In genomic region chr1:41102208-41102607, GRCh38 we compare ENCODE assay signal across 1 cellular context.
TF ChIP-seq lines count a peak whose summit lies in the region.

No MANE protein-coding gene starts in this region.

TF ChIP-seq in SK-N-SH treated with all-trans-retinoic acid at 6 μM for 48 hours, 23 proteins besides CTCF, POLR2A, EP300 and RAD21 (continued from another document):
- TF ChIP-seq POU6F1 (CRISPR knock-in tag; IDR thresholded peaks at IDR 0.05; ENCODE audit: borderline replicate concordance, low read depth) (no peak), ESRRG (CRISPR knock-in tag; IDR thresholded peaks at IDR 0.05) (no peak), ZNF70 (CRISPR knock-in tag; IDR thresholded peaks at IDR 0.05) (no peak), PATZ1 (CRISPR knock-in tag; IDR thresholded peaks at IDR 0.05; ENCODE audit: borderline replicate concordance) (no peak)
